In genomic region chr4:53221832-53222480, GRCh38 we compare ENCODE assay signal across 16 cellular contexts.
DNase-seq lines count a peak whose midpoint lies in the region; ATAC-seq and TF ChIP-seq lines count a peak whose summit lies in the region.
"Had no signal": no experiment of that assay in that cellular context is flagged by ENCODE, and none has a peak within 500 bp of the region (broad histone marks: within the 10 kb centered on the region; RNA-seq: fewer than 3 reads in every experiment).

No MANE protein-coding gene starts in this region.

- H3K27ac Mint-ChIP-seq in activated naive CD8-positive, alpha-beta T cell treated with anti-CD3 and anti-CD28 coated beads, Interleukin-2, amount 50 U/mL, for 24 hours: no peak overlapping the region
- no peak overlapping the region for H3K27ac Mint-ChIP-seq in activated naive CD8-positive, alpha-beta T cell treated with anti-CD3 and anti-CD28 coated beads for 36 hours
- H3K27ac Mint-ChIP-seq: CD8-positive, alpha-beta memory T cell had no signal

- no peaks in the 10 kb centered on the region for H3K4me1 Mint-ChIP-seq in activated naive CD8-positive, alpha-beta T cell treated with anti-CD3 and anti-CD28 coated beads, Interleukin-2, amount 50 U/mL, for 24 hours
- no peaks in the 10 kb centered on the region for H3K4me1 Mint-ChIP-seq in activated naive CD8-positive, alpha-beta T cell treated with anti-CD3 and anti-CD28 coated beads for 36 hours
- H3K4me1 Mint-ChIP-seq: CD8-positive, alpha-beta memory T cell had no signal

- no peak for DNase-seq in activated naive CD8-positive, alpha-beta T cell treated with anti-CD3 and anti-CD28 coated beads, Interleukin-2, amount 50 U/mL, for 24 hours
- DNase-seq in activated naive CD8-positive, alpha-beta T cell treated with anti-CD3 and anti-CD28 coated beads for 36 hours: no peak
- DNase-seq in AG08395 (ENCODE audit: low spot score): peak; percentile 6
- DNase-seq in AG10803 (ENCODE audit: low read depth): peak; percentile 31
- DNase-seq in epithelial cell of esophagus (ENCODE audit: low read depth): peak; percentile 23
- no peak for DNase-seq in NCI-H2029 treated with DMSO at 0.1 percent for 48 hours (lab: John Stamatoyannopoulos, UW)
- DNase-seq in H7: no peak
- DNase-seq in epidermal melanocyte (ENCODE audit: insufficient read length, low spot score): no peak
- DNase-seq: AML-193; Caco-2; CD8-positive, alpha-beta memory T cell; DMS53; GF-D8; GM23248 had no signal

- H3K4me3 Mint-ChIP-seq in activated naive CD8-positive, alpha-beta T cell treated with anti-CD3 and anti-CD28 coated beads, Interleukin-2, amount 50 U/mL, for 24 hours: no peak overlapping the region
- H3K4me3 Mint-ChIP-seq in activated naive CD8-positive, alpha-beta T cell treated with anti-CD3 and anti-CD28 coated beads for 36 hours: no peak overlapping the region
- H3K4me3 Mint-ChIP-seq: CD8-positive, alpha-beta memory T cell had no signal

- no peaks in the 10 kb centered on the region for H3K27me3 Mint-ChIP-seq in activated naive CD8-positive, alpha-beta T cell treated with anti-CD3 and anti-CD28 coated beads, Interleukin-2, amount 50 U/mL, for 24 hours
- H3K27me3 Mint-ChIP-seq in activated naive CD8-positive, alpha-beta T cell treated with anti-CD3 and anti-CD28 coated beads for 36 hours: no peaks in the 10 kb centered on the region
- H3K27me3 Mint-ChIP-seq: CD8-positive, alpha-beta memory T cell had no signal

- H3K4me3 ChIP-seq in AG10803 (ENCODE audit: low read length) (no peak overlapping the region), epithelial cell of esophagus (ENCODE audit: low read length) (no peak overlapping the region), H7 (ENCODE audit: insufficient read depth, low read depth, low read length) (no peak overlapping the region)
- H3K4me3 ChIP-seq: A549, BLaER1, GM23248 had no signal

- TF ChIP-seq CTCF in AG10803 (conservative IDR thresholded peaks at IDR 0.05; ENCODE audit: low read length) (no peak), epithelial cell of esophagus (IDR thresholded peaks at IDR 0.05; ENCODE audit: insufficient read depth, low read depth, low read length, missing control alignments) (no peak)

- H3K9me3 Mint-ChIP-seq in activated naive CD8-positive, alpha-beta T cell treated with anti-CD3 and anti-CD28 coated beads, Interleukin-2, amount 50 U/mL, for 24 hours: peaks cover 10% of the 10 kb centered on the region
- H3K9me3 Mint-ChIP-seq in activated naive CD8-positive, alpha-beta T cell treated with anti-CD3 and anti-CD28 coated beads for 36 hours: peaks cover 5% of the 10 kb centered on the region

- H3K27me3 ChIP-seq in H7 (ENCODE audit: control insufficient read depth, insufficient read depth, low read length): no peaks in the 10 kb centered on the region
- H3K27me3 ChIP-seq: BLaER1 had no signal

- H3K36me3 ChIP-seq in H7 (replicated peaks; ENCODE audit: control insufficient read depth, insufficient read depth, low read length): no peaks in the 10 kb centered on the region

- H3K36me3 Mint-ChIP-seq in activated naive CD8-positive, alpha-beta T cell treated with anti-CD3 and anti-CD28 coated beads, Interleukin-2, amount 50 U/mL, for 24 hours (ENCODE audit: low read depth): peaks cover 14% of the 10 kb centered on the region
- peaks cover 42% of the 10 kb centered on the region for H3K36me3 Mint-ChIP-seq in activated naive CD8-positive, alpha-beta T cell treated with anti-CD3 and anti-CD28 coated beads for 36 hours

- peak; percentile 59 for ATAC-seq in activated naive CD8-positive, alpha-beta T cell treated with anti-CD3 and anti-CD28 coated beads, Interleukin-2, amount 50 U/mL, for 24 hours
- ATAC-seq: A549 had no signal

Comparison
In these comparisons a context has a peak if more than half of its experiments do, and no peak if none do; other contexts are left out.
1. DNase-seq: peak in AG08395 (single experiment), AG10803 (single experiment) and epithelial cell of esophagus (single experiment); none in activated naive CD8-positive, alpha-beta T cell treated with anti-CD3 and anti-CD28 coated beads, Interleukin-2, amount 50 U/mL, for 24 hours (single experiment), activated naive CD8-positive, alpha-beta T cell treated with anti-CD3 and anti-CD28 coated beads for 36 hours (single experiment), NCI-H2029 treated with DMSO at 0.1 percent for 48 hours (single experiment), H7 (single experiment) and epidermal melanocyte (single experiment).